9 cellular contexts compared by ENCODE assay signal in genomic region chr13:79403113-79403512, GRCh38. TPM values are rescaled to one million over a fixed set of nuclear protein-coding genes. Genes with fewer than 3 reads are reported as not detected.
DNase-seq lines count a peak whose midpoint lies in the region; ATAC-seq and TF ChIP-seq lines count a peak whose summit lies in the region.
"Had no signal": no experiment of that assay in that cellular context is flagged by ENCODE, and none has a peak within 500 bp of the region (broad histone marks: within the 10 kb centered on the region; RNA-seq: fewer than 3 reads in every experiment).

No MANE protein-coding gene starts in this region.

- H3K9me3 Mint-ChIP-seq in natural killer cell treated with Interleukin-12 subunit alpha and Interleukin-12 subunit beta and Interleukin-15 and Interleukin-18, amount 100 ng/mL, for 72 hours: no peaks in the 10 kb centered on the region

- no peak overlapping the region for H3K27ac ChIP-seq in HUES48 (ENCODE audit: low read depth, low read length)
- H3K27ac ChIP-seq in ascending aorta: no peak overlapping the region

- no peak for ATAC-seq in natural killer cell treated with Interleukin-12 subunit alpha and Interleukin-12 subunit beta and Interleukin-15 and Interleukin-18, amount 100 ng/mL, for 72 hours
- ATAC-seq in T-helper 17 cell (no peak), GM18502 (IDR thresholded peaks at IDR 0.05; ENCODE audit: poor library complexity, unreplicated experiment) (no peak)

- peak overlapping the region; percentile 94 for H3K4me3 ChIP-seq in HUES48 (ENCODE audit: low read depth, low read length)
- peak overlapping the region; percentile 17 to 99 for H3K4me3 ChIP-seq in ascending aorta

- peaks cover 12% of the 10 kb centered on the region for H3K36me3 Mint-ChIP-seq in natural killer cell treated with Interleukin-12 subunit alpha and Interleukin-12 subunit beta and Interleukin-15 and Interleukin-18, amount 100 ng/mL, for 72 hours
- H3K36me3 Mint-ChIP-seq in T-helper 17 cell (ENCODE audit: low read depth): peaks cover 7% of the 10 kb centered on the region

- H3K9ac ChIP-seq in ES-I3 (ENCODE audit: low read depth, low read length) (0 out of 2 replicates have a peak overlapping the region, but pooled peaks have one; percentile 88), HUES48 (ENCODE audit: low read depth, low read length) (no peak overlapping the region)

- H3K9me3 ChIP-seq in ES-I3 (ENCODE audit: control insufficient read depth, insufficient read depth, low read length): no peaks in the 10 kb centered on the region
- no peaks in the 10 kb centered on the region for H3K9me3 ChIP-seq in HUES48 (ENCODE audit: control insufficient read depth, insufficient read depth, low read length)
- no peaks in the 10 kb centered on the region for H3K9me3 ChIP-seq in ascending aorta
- H3K9me3 ChIP-seq in T-helper 17 cell (ENCODE audit: control insufficient read depth, low read length, poor library complexity, severe bottlenecking): no peaks in the 10 kb centered on the region

- H3K4me3 Mint-ChIP-seq in natural killer cell treated with Interleukin-12 subunit alpha and Interleukin-12 subunit beta and Interleukin-15 and Interleukin-18, amount 100 ng/mL, for 72 hours: no peak overlapping the region
- H3K4me3 Mint-ChIP-seq in T-helper 17 cell: no peak overlapping the region

- intact Hi-C loops in ascending aorta (cut with DNase I): loop anchor here (10.0 kb wide), 1 partner anchor 748 kb away; the partner anchor contains the start of gene OBI1

- H3K36me3 ChIP-seq in ES-I3 (ENCODE audit: insufficient read depth, low read length) (no peaks in the 10 kb centered on the region; the same call in 1 of the 2 replicates), HUES48 (ENCODE audit: control insufficient read depth, insufficient read depth, low read length) (peaks cover 21% of the 10 kb centered on the region), ascending aorta (peaks cover 0 to 10% of the 10 kb centered on the region in 2 donors)

- H3K27me3 ChIP-seq in HUES48 (ENCODE audit: control insufficient read depth, insufficient read depth, low read length) (no peaks in the 10 kb centered on the region), ascending aorta (no peaks in the 10 kb centered on the region)

- no peaks in the 10 kb centered on the region for H3K27me3 Mint-ChIP-seq in natural killer cell treated with Interleukin-12 subunit alpha and Interleukin-12 subunit beta and Interleukin-15 and Interleukin-18, amount 100 ng/mL, for 72 hours
- H3K27me3 Mint-ChIP-seq in T-helper 17 cell: no peaks in the 10 kb centered on the region

- H3K27ac Mint-ChIP-seq in natural killer cell treated with Interleukin-12 subunit alpha and Interleukin-12 subunit beta and Interleukin-15 and Interleukin-18, amount 100 ng/mL, for 72 hours: peak overlapping the region; percentile 54 to 56
- no peak overlapping the region for H3K27ac Mint-ChIP-seq in T-helper 17 cell

- peaks cover 34 to 51% of the 10 kb centered on the region in 2 donors for H3K4me1 Mint-ChIP-seq in natural killer cell treated with Interleukin-12 subunit alpha and Interleukin-12 subunit beta and Interleukin-15 and Interleukin-18, amount 100 ng/mL, for 72 hours (ENCODE audit: low read depth in 2 of 2)
- H3K4me1 Mint-ChIP-seq in T-helper 17 cell: peaks cover 53% of the 10 kb centered on the region

- DNase-seq in ascending aorta (ENCODE audit: low spot score in 2 of 2) (no peak), T-helper 17 cell (no peak), NCI-H510A (lab: John Stamatoyannopoulos, UW) (no peak), ACHN (no peak)
- no peak for DNase-seq in natural killer cell treated with Interleukin-12 subunit alpha and Interleukin-12 subunit beta and Interleukin-15 and Interleukin-18, amount 100 ng/mL, for 72 hours (ENCODE audit: low spot score)
- DNase-seq: NCI-H1092 treated with DMSO at 0.1 percent for 48 hours had no signal

- in situ Hi-C loops in ACHN (cut with HindIII; ENCODE audit: low pct_ligation_motif_present, low pct_unique_long_range_greater_than_20kb, low sequenced_read_pairs): no loop called here

- no peak for TF ChIP-seq CTCF in ascending aorta (IDR thresholded peaks at IDR 0.05)

- peaks cover 12% of the 10 kb centered on the region for H3K4me1 ChIP-seq in ES-I3 (ENCODE audit: insufficient read depth, low read length)
- peaks cover 45% of the 10 kb centered on the region for H3K4me1 ChIP-seq in HUES48 (ENCODE audit: control insufficient read depth, insufficient read depth, low read length)
- peaks cover 0 to 37% of the 10 kb centered on the region in 2 donors for H3K4me1 ChIP-seq in ascending aorta

RNA-seq across cellular contexts. Expression of gene RBM26, which starts 2.9 kb away (rescaled TPM):
- total RNA-seq in ascending aorta (12.8 TPM), T-helper 17 cell (10 to 100 TPM; 61.8 to 64.6 TPM)
- 10 to 100 TPM; 50.1 to 79.4 TPM for total RNA-seq in natural killer cell treated with Interleukin-12 subunit alpha and Interleukin-12 subunit beta and Interleukin-15 and Interleukin-18, amount 100 ng/mL, for 72 hours
